8 cellular contexts compared by ENCODE assay signal in genomic region chr16:8961811-8962390, GRCh38. TPM values are rescaled to one million over a fixed set of nuclear protein-coding genes. Genes with fewer than 3 reads are reported as not detected.
DNase-seq lines count a peak whose midpoint lies in the region; ATAC-seq, FAIRE-seq and TF ChIP-seq lines count a peak whose summit lies in the region.

No MANE protein-coding gene starts in this region.

- H3K27me3 ChIP-seq in Peyer's patch = no peaks in the 10 kb centered on the region

- DNase-seq in GM12865 (ENCODE audit: low read depth) = no peak
- peak in 1 of 3 donors; percentile 39 for DNase-seq in Peyer's patch
- peak; percentile 86 to 90 for DNase-seq in erythroblast (lab: John Stamatoyannopoulos, UW)
- no peak for DNase-seq in progenitor cell of endocrine pancreas (ENCODE audit: low spot score, unreplicated experiment)
- DNase-seq in medulla oblongata (ENCODE audit: extremely low spot score) = no peak
- DNase-seq in GM12891 (ENCODE audit: insufficient read length, low spot score) = no peak

- H3K9me3 ChIP-seq in Peyer's patch = no peaks in the 10 kb centered on the region

- TF ChIP-seq POLR2A in Peyer's patch (IDR thresholded peaks at IDR 0.05) (no peak), erythroblast (IDR thresholded peaks at IDR 0.05; ENCODE audit: low read length) (peak; percentile 25), GM12891 (IDR thresholded peaks at IDR 0.05; ENCODE audit: low read depth, low read length) (no peak)

- H3K4me3 ChIP-seq in GM12865 (ENCODE audit: low read depth, low read length) (peak overlapping the region; percentile 77), Peyer's patch (peak overlapping the region; percentile 82 to 89 (median 86))

- no peak for ATAC-seq in HG02885 (IDR thresholded peaks at IDR 0.05; ENCODE audit: poor library complexity, unreplicated experiment)
- no peak for ATAC-seq in HG03135 (IDR thresholded peaks at IDR 0.05; ENCODE audit: unreplicated experiment)

- peaks cover 4% of the 10 kb centered on the region for H3K27me3 Mint-ChIP-seq in progenitor cell of endocrine pancreas

- H3K36me3 ChIP-seq in Peyer's patch = no peaks in the 10 kb centered on the region

- peak overlapping the region; percentile 95 for H3K4me3 Mint-ChIP-seq in progenitor cell of endocrine pancreas (ENCODE audit: low read depth)

- H3K4me1 ChIP-seq in Peyer's patch = peaks cover 8 to 56% (median 39%) of the 10 kb centered on the region in 4 donors

- no peak for TF ChIP-seq CTCF in GM12865 (IDR thresholded peaks at IDR 0.05; ENCODE audit: insufficient read depth, low read depth, low read length, missing control alignments)
- TF ChIP-seq CTCF in Peyer's patch (IDR thresholded peaks at IDR 0.05) = no peak
- no peak for TF ChIP-seq CTCF in progenitor cell of endocrine pancreas (IDR thresholded peaks at IDR 0.05; ENCODE audit: unreplicated experiment)

- peaks cover 42% of the 10 kb centered on the region for H3K4me1 Mint-ChIP-seq in progenitor cell of endocrine pancreas (ENCODE audit: low read depth)

- peak overlapping the region; percentile 77 to 90 (median 89) for H3K27ac ChIP-seq in Peyer's patch

- no peak for FAIRE-seq in GM12891 (lab: Jason Lieb, UNC)

- no peaks in the 10 kb centered on the region for H3K36me3 Mint-ChIP-seq in progenitor cell of endocrine pancreas (ENCODE audit: insufficient read depth)

- peak overlapping the region; percentile 94 for H3K27ac Mint-ChIP-seq in progenitor cell of endocrine pancreas

- H3K9me3 Mint-ChIP-seq in progenitor cell of endocrine pancreas (ENCODE audit: low read depth) = no peaks in the 10 kb centered on the region

TF ChIP-seq in GM12891, 5 proteins besides CTCF, POLR2A, EP300 and RAD21:
- TF ChIP-seq TAF1 (IDR thresholded peaks at IDR 0.05; ENCODE audit: low read depth, low read length) (no peak), POLR2AphosphoS5 (IDR thresholded peaks at IDR 0.05; ENCODE audit: low read depth, low read length) (no peak), SPI1 (IDR thresholded peaks at IDR 0.05; ENCODE audit: low read depth, low read length) (no peak), POU2F2 (IDR thresholded peaks at IDR 0.05; ENCODE audit: low read depth, low read length) (no peak), PAX5 (IDR thresholded peaks at IDR 0.05; ENCODE audit: insufficient read depth, low read length, severe bottlenecking) (no peak)

RNA-seq across cellular contexts. Expression of gene USP7, which starts 1.8 kb away (rescaled TPM):
- total RNA-seq in Peyer's patch = 100 to 1,000 TPM; 125 to 139 (median 130) TPM
- 159 and 171 TPM in 2 replicates for total RNA-seq in progenitor cell of endocrine pancreas
- polyA plus RNA-seq in GM12891 (2012; ENCODE audit: low read depth, missing spikeins) = 52.5 TPM

Comparison
In these comparisons a context has a peak if more than half of its experiments do, and no peak if none do; other contexts are left out.
1. DNase-seq: peak in erythroblast (2 of 2); none in GM12865 (single experiment), progenitor cell of endocrine pancreas (single experiment), medulla oblongata (single experiment) and GM12891 (single experiment).